In genomic region chr4:7852568-7853185, GRCh38 we compare ENCODE assay signal across 15 cellular contexts.
DNase-seq lines count a peak whose midpoint lies in the region; ATAC-seq and TF ChIP-seq lines count a peak whose summit lies in the region.
"Had no signal": no experiment of that assay in that cellular context is flagged by ENCODE, and none has a peak within 500 bp of the region (broad histone marks: within the 10 kb centered on the region; RNA-seq: fewer than 3 reads in every experiment).

No MANE protein-coding gene starts in this region.

- H3K27ac ChIP-seq in tibial nerve = peak overlapping the region in 1 of 4 donors; percentile 2
- H3K27ac ChIP-seq: neural progenitor cell had no signal

- peak overlapping the region; percentile 89 for H3K27ac Mint-ChIP-seq in activated T-helper 17 cell treated with anti-CD3 and anti-CD28 coated beads, Interleukin-2, amount 50 U/mL, for 72 hours
- H3K27ac Mint-ChIP-seq: activated CD8-positive, alpha-beta memory T cell treated with anti-CD3 and anti-CD28 coated beads, Interleukin-2, amount 10 ng/mL, durations not matched to agents 7 days and 5 days; CD14-positive monocyte; neural progenitor cell had no signal

- TF ChIP-seq CTCF in tibial nerve (IDR thresholded peaks at IDR 0.05) = no peak

- no peak for TF ChIP-seq POLR2A in tibial nerve (IDR thresholded peaks at IDR 0.05)

- no peaks in the 10 kb centered on the region for H3K9me3 Mint-ChIP-seq in activated T-helper 17 cell treated with anti-CD3 and anti-CD28 coated beads, Interleukin-2, amount 50 U/mL, for 72 hours
- H3K9me3 Mint-ChIP-seq: neural progenitor cell; stimulated activated effector memory CD8-positive, alpha-beta T cell treated with anti-CD3 and anti-CD28 coated beads, Interleukin-12 subunit alpha, Interleukin-12 subunit beta, amount 100 ng/mL, for 72 hours had no signal

- H3K4me3 ChIP-seq in tibial nerve = no peak overlapping the region
- H3K4me3 ChIP-seq: K562, neural progenitor cell had no signal

- intact Hi-C loops in left ventricle myocardium superior (cut with micrococcal nuclease) = no loop called here

- TF ChIP-seq EP300 in tibial nerve (IDR thresholded peaks at IDR 0.05) = no peak

- peaks cover 29% of the 10 kb centered on the region for H3K36me3 Mint-ChIP-seq in activated T-helper 17 cell treated with anti-CD3 and anti-CD28 coated beads, Interleukin-2, amount 50 U/mL, for 72 hours (ENCODE audit: low read depth)

- WGBS in tibial nerve, 2 donors = 32 to 52% methylated on average over 12 of the region's 12 CpGs

- peaks cover 0 to 37% (median 6%) of the 10 kb centered on the region in 4 donors for H3K4me1 ChIP-seq in tibial nerve
- H3K4me1 ChIP-seq: neural progenitor cell had no signal

- no peaks in the 10 kb centered on the region for H3K27me3 ChIP-seq in tibial nerve
- H3K27me3 ChIP-seq: neural progenitor cell had no signal

- peak overlapping the region; percentile 69 for H3K4me3 Mint-ChIP-seq in activated T-helper 17 cell treated with anti-CD3 and anti-CD28 coated beads, Interleukin-2, amount 50 U/mL, for 72 hours
- H3K4me3 Mint-ChIP-seq: activated CD8-positive, alpha-beta memory T cell treated with anti-CD3 and anti-CD28 coated beads, Interleukin-2, amount 10 ng/mL, durations not matched to agents 7 days and 5 days; CD14-positive monocyte; neural progenitor cell; stimulated activated effector memory CD8-positive, alpha-beta T cell treated with anti-CD3 and anti-CD28 coated beads, Interleukin-12 subunit alpha, Interleukin-12 subunit beta, amount 100 ng/mL, for 72 hours had no signal

- no peaks in the 10 kb centered on the region for H3K27me3 Mint-ChIP-seq in activated T-helper 17 cell treated with anti-CD3 and anti-CD28 coated beads, Interleukin-2, amount 50 U/mL, for 72 hours

- H3K4me1 Mint-ChIP-seq in activated T-helper 17 cell treated with anti-CD3 and anti-CD28 coated beads, Interleukin-2, amount 50 U/mL, for 72 hours = peaks cover 77% of the 10 kb centered on the region
- H3K4me1 Mint-ChIP-seq: CD14-positive monocyte had no signal

- peak; percentile 59 for ATAC-seq in activated T-helper 17 cell treated with anti-CD3 and anti-CD28 coated beads, Interleukin-2, amount 50 U/mL, for 72 hours (replicated peaks)
- ATAC-seq in left ventricle myocardium superior = peak; percentile 9
- ATAC-seq in HG03025 (IDR thresholded peaks at IDR 0.05; ENCODE audit: low FRiP score, unreplicated experiment) = no peak
- ATAC-seq: activated CD8-positive, alpha-beta memory T cell treated with anti-CD3 and anti-CD28 coated beads, Interleukin-2, amount 10 ng/mL, durations not matched to agents 7 days and 5 days; K562; stimulated activated effector memory CD8-positive, alpha-beta T cell treated with anti-CD3 and anti-CD28 coated beads, Interleukin-12 subunit alpha, Interleukin-12 subunit beta, amount 100 ng/mL, for 72 hours had no signal

- peak; percentile 37 for DNase-seq in stimulated activated CD4-positive, alpha-beta T cell treated with anti-CD3 and anti-CD28 coated beads, Interleukin-4, amount 100 ng/mL, for 24 hours
- DNase-seq in stimulated activated CD4-positive, alpha-beta T cell treated with anti-CD3 and anti-CD28 coated beads, Interleukin-4, amount 100 ng/mL, for 4 hours = no peak
- DNase-seq in left ventricle myocardium superior = no peak
- peak; percentile 48 for DNase-seq in tibial nerve (ENCODE audit: low spot score in 2 of 2)
- no peak for DNase-seq in RKO (ENCODE audit: low spot score)
- no peak for DNase-seq in NCI-H2081 treated with DMSO at 0.1 percent for 48 hours (lab: John Stamatoyannopoulos, UW)
- DNase-seq: activated CD8-positive, alpha-beta memory T cell treated with anti-CD3 and anti-CD28 coated beads, Interleukin-2, amount 10 ng/mL, durations not matched to agents 7 days and 5 days; HCEC 1CT; NCI-H2107 had no signal

- H3K9me3 ChIP-seq in tibial nerve = no peaks in the 10 kb centered on the region

- peaks cover 0 to 40% (median 0%) of the 10 kb centered on the region in 3 donors for H3K36me3 ChIP-seq in tibial nerve
- H3K36me3 ChIP-seq: neural progenitor cell had no signal

Comparison
In these comparisons a context has a peak if more than half of its experiments do, and no peak if none do; other contexts are left out.
1. DNase-seq: peak in stimulated activated CD4-positive, alpha-beta T cell treated with anti-CD3 and anti-CD28 coated beads, Interleukin-4, amount 100 ng/mL, for 24 hours (single experiment) and tibial nerve (2 of 2); none in stimulated activated CD4-positive, alpha-beta T cell treated with anti-CD3 and anti-CD28 coated beads, Interleukin-4, amount 100 ng/mL, for 4 hours (0 of 2), left ventricle myocardium superior (single experiment), RKO (single experiment) and NCI-H2081 treated with DMSO at 0.1 percent for 48 hours (single experiment).